Comparison of ENCODE assay signal across 1 cellular context in the genomic region with DNA sequence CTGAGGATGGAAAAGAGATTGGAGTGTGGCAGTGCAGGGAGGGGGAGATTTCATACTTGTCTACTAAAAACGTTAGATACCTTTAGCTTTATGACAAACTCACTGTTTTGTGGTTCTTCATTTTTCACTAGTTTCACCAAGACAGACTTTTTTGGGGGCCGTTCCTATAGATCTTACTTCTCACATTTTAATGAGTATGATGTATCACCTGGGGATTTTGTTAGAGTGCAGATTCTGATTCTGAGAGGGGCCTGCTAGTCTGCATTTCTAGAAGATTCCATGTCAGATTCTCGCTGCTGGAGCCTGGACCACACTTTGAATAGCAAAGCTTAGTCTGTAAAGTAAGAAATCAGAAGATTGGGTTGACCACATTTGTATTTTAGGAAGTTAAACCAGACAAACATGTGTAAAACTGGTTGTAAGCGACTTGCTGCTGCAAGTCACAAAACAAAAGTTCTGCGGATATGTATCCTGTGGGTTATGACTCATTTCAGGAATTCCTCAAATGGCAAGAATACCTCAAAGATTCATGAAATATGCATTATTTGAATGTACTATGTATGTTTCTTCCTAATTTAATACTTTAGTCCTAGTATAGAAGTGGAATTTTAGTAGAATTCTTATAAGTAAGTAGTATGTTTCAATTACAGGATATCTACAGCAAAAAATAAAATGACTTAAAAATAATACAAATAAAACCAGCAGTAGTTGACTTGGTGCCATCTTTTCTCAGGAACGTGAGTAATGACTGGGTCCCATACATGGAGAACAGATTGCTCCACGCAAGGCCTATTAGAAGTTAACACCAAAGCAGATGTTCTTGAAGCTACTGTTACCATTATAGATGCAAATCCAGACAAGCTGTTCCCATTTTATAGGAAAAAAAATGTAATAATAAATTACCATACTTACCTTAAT.
TF ChIP-seq lines count a peak whose summit lies in the region.

No MANE protein-coding gene starts in this region.

TF ChIP-seq in GM12878, 131 proteins besides CTCF, POLR2A, EP300 and RAD21 (continued from another document):
- TF ChIP-seq, protein P1, sequence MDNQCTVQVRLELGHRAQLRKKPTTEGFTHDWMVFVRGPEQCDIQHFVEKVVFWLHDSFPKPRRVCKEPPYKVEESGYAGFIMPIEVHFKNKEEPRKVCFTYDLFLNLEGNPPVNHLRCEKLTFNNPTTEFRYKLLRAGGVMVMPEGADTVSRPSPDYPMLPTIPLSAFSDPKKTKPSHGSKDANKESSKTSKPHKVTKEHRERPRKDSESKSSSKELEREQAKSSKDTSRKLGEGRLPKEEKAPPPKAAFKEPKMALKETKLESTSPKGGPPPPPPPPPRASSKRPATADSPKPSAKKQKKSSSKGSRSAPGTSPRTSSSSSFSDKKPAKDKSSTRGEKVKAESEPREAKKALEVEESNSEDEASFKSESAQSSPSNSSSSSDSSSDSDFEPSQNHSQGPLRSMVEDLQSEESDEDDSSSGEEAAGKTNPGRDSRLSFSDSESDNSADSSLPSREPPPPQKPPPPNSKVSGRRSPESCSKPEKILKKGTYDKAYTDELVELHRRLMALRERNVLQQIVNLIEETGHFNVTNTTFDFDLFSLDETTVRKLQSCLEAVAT (IDR thresholded peaks at IDR 0.05), result no peak
- TF ChIP-seq BMI1 (IDR thresholded peaks at IDR 0.05; ENCODE audit: borderline replicate concordance) (0 out of 2 replicates have a peak, but pooled peaks have one; percentile 28), SRF (IDR thresholded peaks at IDR 0.05; ENCODE audit: low read depth in 2 of 2, low read length in 2 of 2) (0 out of 4 replicates have a peak, but pooled peaks of 1 of the 2 experiments have one; percentile 31), KLF5 (IDR thresholded peaks at IDR 0.05; ENCODE audit: partially characterized antibody) (no peak), MEF2A (IDR thresholded peaks at IDR 0.05; ENCODE audit: insufficient read depth, low read depth, low read length) (peak; percentile 74; the same call in 1 of the 2 replicates)
